1 cellular context compared by ENCODE assay signal in the genomic region with DNA sequence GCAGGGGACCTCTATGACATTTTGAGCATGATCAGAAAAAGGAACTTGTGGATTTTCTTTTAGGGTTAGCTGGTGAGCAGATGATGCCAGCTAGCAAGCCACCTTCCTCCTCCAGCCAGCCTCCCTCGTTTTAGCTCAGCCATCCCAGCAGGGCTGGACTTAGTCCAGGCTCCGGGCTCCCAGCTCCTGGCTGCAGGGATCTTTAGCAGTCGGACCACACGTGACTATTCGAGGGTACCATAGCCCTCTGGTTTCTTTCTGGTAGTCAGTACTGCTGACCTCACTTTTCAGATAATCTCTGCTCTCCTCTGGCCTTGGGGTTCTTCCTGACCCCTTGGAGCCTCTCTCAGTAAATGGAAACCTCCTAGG.
TF ChIP-seq lines count a peak whose summit lies in the region.

No MANE protein-coding gene starts in this region.

TF ChIP-seq in H1, 55 proteins besides CTCF, POLR2A, EP300 and RAD21 (continued from another document):
- TF ChIP-seq, protein P1, sequence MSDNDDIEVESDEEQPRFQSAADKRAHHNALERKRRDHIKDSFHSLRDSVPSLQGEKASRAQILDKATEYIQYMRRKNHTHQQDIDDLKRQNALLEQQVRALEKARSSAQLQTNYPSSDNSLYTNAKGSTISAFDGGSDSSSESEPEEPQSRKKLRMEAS (IDR thresholded peaks at IDR 0.05), result no peak
- TF ChIP-seq EZH2 (IDR thresholded peaks at IDR 0.05; ENCODE audit: low read depth, low read length, severe bottlenecking), result no peak
